8 cellular contexts compared by ENCODE assay signal in the genomic region with DNA sequence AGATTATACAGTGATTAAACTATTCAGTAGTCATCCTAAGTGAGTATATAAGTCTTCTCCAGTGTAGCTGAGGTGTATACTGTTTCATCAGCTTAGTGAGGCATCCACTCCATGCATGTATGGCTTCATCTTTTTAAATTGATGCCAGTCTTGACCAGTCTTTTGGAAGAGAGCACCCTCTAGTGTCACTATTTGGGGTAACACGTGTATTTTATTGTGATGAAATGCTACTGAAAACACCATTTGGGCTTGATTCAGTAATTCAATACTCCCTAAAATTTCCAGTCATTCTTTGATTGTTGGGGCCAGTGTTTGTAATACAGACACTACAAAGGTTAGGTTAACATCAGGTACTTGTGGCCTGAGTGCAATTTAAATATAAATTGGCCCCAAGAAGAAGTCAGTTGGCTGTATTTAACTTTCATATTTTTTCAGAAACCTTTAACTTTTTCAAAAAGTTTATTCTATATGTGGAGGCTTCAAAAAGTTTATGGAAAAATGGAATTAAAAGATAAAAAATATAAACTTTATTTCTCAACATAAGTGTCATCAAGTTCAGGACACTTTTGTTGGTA.
DNase-seq lines count a peak whose midpoint lies in the region; ATAC-seq and TF ChIP-seq lines count a peak whose summit lies in the region.

No MANE protein-coding gene starts in this region.

- in situ Hi-C loops in ACHN (cut with HindIII; ENCODE audit: low pct_ligation_motif_present, low pct_unique_long_range_greater_than_20kb, low sequenced_read_pairs), result no loop called here

- ATAC-seq in GM19455 (IDR thresholded peaks at IDR 0.05; ENCODE audit: unreplicated experiment), result no peak
- no peak for ATAC-seq in GM19397 (IDR thresholded peaks at IDR 0.05; ENCODE audit: unreplicated experiment)

- H3K4me3 ChIP-seq in GM12875 (ENCODE audit: low read depth, low read length), result no peak overlapping the region

- DNase-seq in ACHN (peak; percentile 45), Kasumi-1 (lab: John Stamatoyannopoulos, UW) (peak; percentile 53 to 62), RKO (ENCODE audit: low spot score) (peak; percentile 90), fibroblast of peridontal ligament (ENCODE audit: extremely low read depth) (peak; percentile 83), retina (peak; percentile 21)

- peak; percentile 44; the same call in 1 of the 2 replicates for TF ChIP-seq CTCF in GM12875 (IDR thresholded peaks at IDR 0.05; ENCODE audit: borderline replicate concordance, insufficient read depth, low read depth, low read length)

Comparison
In these comparisons a context has a peak if more than half of its experiments do, and no peak if none do; other contexts are left out.
1. DNase-seq: peak in every context shown above with its lines; median percentile 90 in RKO; 83 in fibroblast of peridontal ligament; 58 in Kasumi-1; 45 in ACHN; 21 in retina.